20 cellular contexts compared by ENCODE assay signal in genomic region chr3:51678685-51679084, GRCh38. TPM values are rescaled to one million over a fixed set of nuclear protein-coding genes. Genes with fewer than 3 reads are reported as not detected.
DNase-seq lines count a peak whose midpoint lies in the region; ATAC-seq and TF ChIP-seq lines count a peak whose summit lies in the region.
"Had no signal": no experiment of that assay in that cellular context is flagged by ENCODE, and none has a peak within 500 bp of the region (broad histone marks: within the 10 kb centered on the region; RNA-seq: fewer than 3 reads in every experiment).

No MANE protein-coding gene starts in this region.

- no peak for TF ChIP-seq POLR2A in gastroesophageal sphincter (IDR thresholded peaks at IDR 0.05)

- peak overlapping the region; percentile 41 for H3K27ac Mint-ChIP-seq in activated CD4-positive, alpha-beta T cell treated with anti-CD3 and anti-CD28 coated beads for 36 hours
- H3K27ac Mint-ChIP-seq in IgD-negative memory B cell: peak overlapping the region in 2 of 3 donors; percentile 16 to 84
- peak overlapping the region; percentile 45 for H3K27ac Mint-ChIP-seq in activated naive CD8-positive, alpha-beta T cell treated with anti-CD3 and anti-CD28 coated beads, Interleukin-2, amount 10 ng/mL, durations not matched to agents 7 days and 5 days
- peak overlapping the region in 9 of 10 donors; percentile 50 to 81 (median 69) for H3K27ac Mint-ChIP-seq in naive thymus-derived CD8-positive, alpha-beta T cell

- no peak overlapping the region for H3K4me3 ChIP-seq in gastroesophageal sphincter
- H3K4me3 ChIP-seq: heart right ventricle had no signal

- no peaks in the 10 kb centered on the region for H3K27me3 ChIP-seq in gastroesophageal sphincter
- H3K27me3 ChIP-seq: heart right ventricle, neutrophil had no signal

- TF ChIP-seq CTCF in gastroesophageal sphincter (IDR thresholded peaks at IDR 0.05): no peak

- no peaks in the 10 kb centered on the region for H3K27me3 Mint-ChIP-seq in activated CD4-positive, alpha-beta T cell treated with anti-CD3 and anti-CD28 coated beads for 36 hours
- H3K27me3 Mint-ChIP-seq in IgD-negative memory B cell: no peaks in the 10 kb centered on the region
- no peaks in the 10 kb centered on the region for H3K27me3 Mint-ChIP-seq in activated naive CD8-positive, alpha-beta T cell treated with anti-CD3 and anti-CD28 coated beads, Interleukin-2, amount 10 ng/mL, durations not matched to agents 7 days and 5 days
- no peaks in the 10 kb centered on the region for H3K27me3 Mint-ChIP-seq in naive thymus-derived CD8-positive, alpha-beta T cell

- TF ChIP-seq EP300 in gastroesophageal sphincter (IDR thresholded peaks at IDR 0.05): no peak

- no peaks in the 10 kb centered on the region for H3K9me3 Mint-ChIP-seq in activated CD4-positive, alpha-beta T cell treated with anti-CD3 and anti-CD28 coated beads for 36 hours (ENCODE audit: low read depth)
- H3K9me3 Mint-ChIP-seq in IgD-negative memory B cell: no peaks in the 10 kb centered on the region
- H3K9me3 Mint-ChIP-seq in activated naive CD8-positive, alpha-beta T cell treated with anti-CD3 and anti-CD28 coated beads, Interleukin-2, amount 10 ng/mL, durations not matched to agents 7 days and 5 days: no peaks in the 10 kb centered on the region
- no peaks in the 10 kb centered on the region for H3K9me3 Mint-ChIP-seq in naive thymus-derived CD8-positive, alpha-beta T cell
- H3K9me3 Mint-ChIP-seq: CD14-positive monocyte had no signal

- no peaks in the 10 kb centered on the region for H3K9me3 ChIP-seq in gastroesophageal sphincter
- H3K9me3 ChIP-seq: heart right ventricle, neutrophil had no signal

- intact Hi-C loops in activated CD4-positive, alpha-beta T cell treated with anti-CD3 and anti-CD28 coated beads for 36 hours (cut with DNase I, micrococcal nuclease): loop anchor here in 1 of 2 experiments (10.0 kb wide), 1 partner anchor 1344 kb away; no protein-coding TSS in a partner anchor

- H3K4me1 ChIP-seq in gastroesophageal sphincter: peaks cover 0 to 77% (median 19%) of the 10 kb centered on the region in 3 donors

- CTCF ChIA-PET in activated CD4-positive, alpha-beta T cell treated with anti-CD3 and anti-CD28 coated beads for 36 hours (lab: Charles Lee): interaction anchor here (4.3 kb wide), 1 partner anchor 9 kb away, joined by 57 read pairs; the partner anchor contains the start of gene TEX264

- POLR2A ChIA-PET in activated CD4-positive, alpha-beta T cell treated with anti-CD3 and anti-CD28 coated beads for 36 hours (lab: Charles Lee): no interaction called here
- POLR2A ChIA-PET in activated naive CD8-positive, alpha-beta T cell treated with anti-CD3 and anti-CD28 coated beads, Interleukin-2, amount 10 ng/mL, durations not matched to agents 7 days and 5 days (lab: Charles Lee): interaction anchor here (4.4 kb wide), 1 partner anchor 178 kb away, joined by 74 read pairs; the partner anchor contains the start of gene DCAF1
- POLR2A ChIA-PET in naive thymus-derived CD8-positive, alpha-beta T cell (lab: Charles Lee): interaction anchor here (4.5 kb wide), 1 partner anchor 7 kb away, joined by 91 read pairs; the partner anchor contains the start of gene TEX264

- peaks cover 24% of the 10 kb centered on the region for H3K36me3 Mint-ChIP-seq in activated CD4-positive, alpha-beta T cell treated with anti-CD3 and anti-CD28 coated beads for 36 hours (ENCODE audit: low read depth)
- peaks cover 2% of the 10 kb centered on the region for H3K36me3 Mint-ChIP-seq in IgD-negative memory B cell
- peaks cover 31% of the 10 kb centered on the region for H3K36me3 Mint-ChIP-seq in activated naive CD8-positive, alpha-beta T cell treated with anti-CD3 and anti-CD28 coated beads, Interleukin-2, amount 10 ng/mL, durations not matched to agents 7 days and 5 days
- peaks cover 0 to 28% (median 9%) of the 10 kb centered on the region in 3 donors for H3K36me3 Mint-ChIP-seq in naive thymus-derived CD8-positive, alpha-beta T cell

- H3K4me3 Mint-ChIP-seq in activated CD4-positive, alpha-beta T cell treated with anti-CD3 and anti-CD28 coated beads for 36 hours: no peak overlapping the region
- H3K4me3 Mint-ChIP-seq in IgD-negative memory B cell: peak overlapping the region in 1 of 4 donors; percentile 69
- H3K4me3 Mint-ChIP-seq in activated naive CD8-positive, alpha-beta T cell treated with anti-CD3 and anti-CD28 coated beads, Interleukin-2, amount 10 ng/mL, durations not matched to agents 7 days and 5 days: no peak overlapping the region
- peak overlapping the region in 3 of 10 donors; percentile 7 to 26 (median 15) for H3K4me3 Mint-ChIP-seq in naive thymus-derived CD8-positive, alpha-beta T cell
- H3K4me3 Mint-ChIP-seq: CD14-positive monocyte had no signal

- ATAC-seq in activated CD4-positive, alpha-beta T cell treated with anti-CD3 and anti-CD28 coated beads for 36 hours: no peak
- no peak for ATAC-seq in activated naive CD8-positive, alpha-beta T cell treated with anti-CD3 and anti-CD28 coated beads, Interleukin-2, amount 10 ng/mL, durations not matched to agents 7 days and 5 days (ENCODE audit: low read depth)
- ATAC-seq in naive thymus-derived CD8-positive, alpha-beta T cell: no peak
- ATAC-seq in gastroesophageal sphincter (no peak), HG03469 (IDR thresholded peaks at IDR 0.05; ENCODE audit: unreplicated experiment) (no peak)
- ATAC-seq: PC-3, SK-N-SH treated with all-trans-retinoic acid at 6 μM for 48 hours had no signal

- no peak for DNase-seq in activated CD4-positive, alpha-beta T cell treated with anti-CD3 and anti-CD28 coated beads for 36 hours
- DNase-seq in activated CD4-positive, alpha-beta T cell treated with anti-CD3 and anti-CD28 coated beads for 1 hour: no peak
- DNase-seq in activated naive CD8-positive, alpha-beta T cell treated with anti-CD3 and anti-CD28 coated beads, Interleukin-2, amount 10 ng/mL, durations not matched to agents 7 days and 5 days: no peak
- DNase-seq in naive thymus-derived CD8-positive, alpha-beta T cell: peak in 1 of 10 donors; percentile 42
- no peak for DNase-seq in NCI-H1092 (lab: John Stamatoyannopoulos, UW)
- DNase-seq: activated gamma-delta T cell, DMS79 treated with DMSO at 0.1 percent for 48 hours, heart right ventricle, Karpas-422, kidney, mesendoderm, NCI-H2171, PC-3 had no signal

- H3K4me1 Mint-ChIP-seq in activated CD4-positive, alpha-beta T cell treated with anti-CD3 and anti-CD28 coated beads for 36 hours: peaks cover 90% of the 10 kb centered on the region
- peaks cover 32 to 65% (median 48%) of the 10 kb centered on the region in 3 donors for H3K4me1 Mint-ChIP-seq in IgD-negative memory B cell
- H3K4me1 Mint-ChIP-seq in activated naive CD8-positive, alpha-beta T cell treated with anti-CD3 and anti-CD28 coated beads, Interleukin-2, amount 10 ng/mL, durations not matched to agents 7 days and 5 days: peaks cover 64% of the 10 kb centered on the region
- H3K4me1 Mint-ChIP-seq in naive thymus-derived CD8-positive, alpha-beta T cell: peaks cover 63 to 99% (median 94%) of the 10 kb centered on the region in 4 donors

- no peak overlapping the region for H3K27ac ChIP-seq in gastroesophageal sphincter
- H3K27ac ChIP-seq: neutrophil had no signal

- WGBS in gastroesophageal sphincter (ENCODE audit: low coverage in 1 of 2), 2 donors: 78 to 86% methylated on average over 1 of the region's 2 CpGs

- H3K36me3 ChIP-seq in gastroesophageal sphincter: peaks cover 0 to 84% of the 10 kb centered on the region in 2 donors
- H3K36me3 ChIP-seq: neutrophil had no signal

RNA-seq across cellular contexts. Expression of gene TEX264, which starts 7.6 kb away (rescaled TPM):
- total RNA-seq in activated CD4-positive, alpha-beta T cell treated with anti-CD3 and anti-CD28 coated beads for 36 hours: 10 to 100 TPM; 35.3 to 37.4 TPM
- 100 TPM for polyA plus RNA-seq in IgD-negative memory B cell
- 10 to 100 TPM; 49.3 to 49.8 TPM for total RNA-seq in activated naive CD8-positive, alpha-beta T cell treated with anti-CD3 and anti-CD28 coated beads, Interleukin-2, amount 10 ng/mL, durations not matched to agents 7 days and 5 days
- total RNA-seq in naive thymus-derived CD8-positive, alpha-beta T cell: 10 to 100 TPM; 37.4 to 39.7 TPM
- polyA plus RNA-seq in naive thymus-derived CD8-positive, alpha-beta T cell: 10 to 100 TPM; 84.5 to 95.7 (median 85.3) TPM
- total RNA-seq in gastroesophageal sphincter: 10 to 100 TPM; 43.9 to 67.5 (median 51.4) TPM

RNA-seq across cellular contexts. Expression of gene GRM2, which starts 28.2 kb away (rescaled TPM):
- total RNA-seq in activated CD4-positive, alpha-beta T cell treated with anti-CD3 and anti-CD28 coated beads for 36 hours: under 1 TPM; 0.27 to 0.47 TPM
- not detected for polyA plus RNA-seq in IgD-negative memory B cell
- 1 to 10 TPM; 1.4 to 2.2 TPM for total RNA-seq in activated naive CD8-positive, alpha-beta T cell treated with anti-CD3 and anti-CD28 coated beads, Interleukin-2, amount 10 ng/mL, durations not matched to agents 7 days and 5 days
- total RNA-seq in naive thymus-derived CD8-positive, alpha-beta T cell: 1 to 10 TPM; 2.9 to 5.0 TPM
- polyA plus RNA-seq in naive thymus-derived CD8-positive, alpha-beta T cell: under 1 TPM in 1 of 3 donors, not detected in 2; 0.09 TPM
- under 1 TPM in 2 of 4 donors, not detected in 2; 0.12 to 0.13 TPM for total RNA-seq in gastroesophageal sphincter
- total RNA-seq: A172 had no signal
- polyA plus RNA-seq: CD14-positive monocyte had no signal
